In genomic region chr14:52352546-52352945, GRCh38 we compare ENCODE assay signal across 12 cellular contexts. TPM values are rescaled to one million over a fixed set of nuclear protein-coding genes. Genes with fewer than 3 reads are reported as not detected.
DNase-seq lines count a peak whose midpoint lies in the region; ATAC-seq and TF ChIP-seq lines count a peak whose summit lies in the region.
"Had no signal": no experiment of that assay in that cellular context is flagged by ENCODE, and none has a peak within 500 bp of the region (broad histone marks: within the 10 kb centered on the region; RNA-seq: fewer than 3 reads in every experiment).

No MANE protein-coding gene starts in this region.

- no peaks in the 10 kb centered on the region for H3K27me3 Mint-ChIP-seq in activated T-cell treated with anti-CD3 and anti-CD28 coated beads, Interleukin-2, amount 50 U/mL, for 24 hours
- H3K27me3 Mint-ChIP-seq in T-cell = no peaks in the 10 kb centered on the region
- H3K27me3 Mint-ChIP-seq: type B pancreatic cell had no signal

- H3K27ac ChIP-seq in gastroesophageal sphincter (peak overlapping the region in 3 of 4 donors; percentile 72 to 83 (median 81)), transverse colon (peak overlapping the region; percentile 61 to 83 (median 72))

- H3K9me3 Mint-ChIP-seq in activated T-cell treated with anti-CD3 and anti-CD28 coated beads, Interleukin-2, amount 50 U/mL, for 24 hours = no peaks in the 10 kb centered on the region
- H3K9me3 Mint-ChIP-seq in T-cell = peaks cover 0 to 3% (median 0%) of the 10 kb centered on the region in 3 donors
- H3K9me3 Mint-ChIP-seq: type B pancreatic cell had no signal

- CTCF ChIA-PET in T-cell (lab: Charles Lee) = interaction anchor here in 1 of 2 donors (0.6 kb wide), 1 partner anchor 790 kb away, joined by 3 read pairs; no protein-coding TSS in a partner anchor

- WGBS in gastroesophageal sphincter (ENCODE audit: low coverage in 1 of 2), 2 donors = 39 to 48% methylated on average over 4 of the region's 4 CpGs
- WGBS in transverse colon (ENCODE audit: low coverage in 1 of 2), 2 donors = 13 to 26% methylated on average over 4 of the region's 4 CpGs

- H3K4me3 Mint-ChIP-seq in activated T-cell treated with anti-CD3 and anti-CD28 coated beads, Interleukin-2, amount 50 U/mL, for 24 hours = peak overlapping the region; percentile 11
- peak overlapping the region; percentile 29 to 80 (median 61) for H3K4me3 Mint-ChIP-seq in T-cell
- H3K4me3 Mint-ChIP-seq: type B pancreatic cell had no signal

- H3K9me3 ChIP-seq in gastroesophageal sphincter (no peaks in the 10 kb centered on the region), transverse colon (no peaks in the 10 kb centered on the region)
- H3K9me3 ChIP-seq: sigmoid colon had no signal

- POLR2A ChIA-PET in T-cell (lab: Charles Lee) = no interaction called here

- intact Hi-C loops in transverse colon (cut with DNase I; ENCODE audit: low total_unique reads) = no loop called here

- peaks cover 72% of the 10 kb centered on the region for H3K4me1 Mint-ChIP-seq in activated T-cell treated with anti-CD3 and anti-CD28 coated beads, Interleukin-2, amount 50 U/mL, for 24 hours (ENCODE audit: low read depth)
- H3K4me1 Mint-ChIP-seq in T-cell = peaks cover 68 to 77% (median 73%) of the 10 kb centered on the region in 3 donors

- H3K4me3 ChIP-seq in gastroesophageal sphincter (no peak overlapping the region), transverse colon (no peak overlapping the region)
- H3K4me3 ChIP-seq: sigmoid colon had no signal

- no peak for DNase-seq in activated T-cell treated with anti-CD3 and anti-CD28 coated beads, Interleukin-2, amount 50 U/mL, for 24 hours
- DNase-seq in activated T-cell treated with anti-CD3 and anti-CD28 coated beads for 4 hours = no peak
- no peak for DNase-seq in T-cell
- no peak for DNase-seq in transverse colon
- no peak for DNase-seq in GF-D8 (lab: John Stamatoyannopoulos, UW)
- DNase-seq: NCI-H1048, SHP77 treated with DMSO at 0.1 percent for 48 hours, sigmoid colon had no signal

- ATAC-seq in T-cell (replicated peaks in 1 of 4) = peak; percentile 42 to 64 (median 61)
- ATAC-seq in gastroesophageal sphincter = no peak
- ATAC-seq in GM18520 (IDR thresholded peaks at IDR 0.05; ENCODE audit: unreplicated experiment) = no peak
- ATAC-seq in GM18858 (IDR thresholded peaks at IDR 0.05; ENCODE audit: unreplicated experiment) = no peak

- H3K4me1 ChIP-seq in gastroesophageal sphincter = peaks cover 3 to 49% (median 5%) of the 10 kb centered on the region in 3 donors
- peaks cover 25 to 67% (median 43%) of the 10 kb centered on the region in 4 donors for H3K4me1 ChIP-seq in transverse colon

- no peak for TF ChIP-seq CTCF in gastroesophageal sphincter (IDR thresholded peaks at IDR 0.05)
- TF ChIP-seq CTCF in transverse colon (IDR thresholded peaks at IDR 0.05) = no peak

- no peak for TF ChIP-seq EP300 in gastroesophageal sphincter (IDR thresholded peaks at IDR 0.05)
- no peak for TF ChIP-seq EP300 in transverse colon (IDR thresholded peaks at IDR 0.05; ENCODE audit: low read depth)

- H3K27me3 ChIP-seq in gastroesophageal sphincter = no peaks in the 10 kb centered on the region
- no peaks in the 10 kb centered on the region for H3K27me3 ChIP-seq in transverse colon

- peak overlapping the region; percentile 85 for H3K27ac Mint-ChIP-seq in activated T-cell treated with anti-CD3 and anti-CD28 coated beads, Interleukin-2, amount 50 U/mL, for 24 hours
- peak overlapping the region; percentile 98 for H3K27ac Mint-ChIP-seq in T-cell

- in situ Hi-C loops in transverse colon (cut with MboI; ENCODE audit: low pct_ligation_motif_present in 1 of 4, low pct_unique_long_range_greater_than_20kb in 1 of 4, low sequenced_read_pairs in 3 of 4) = no loop called here

- TF ChIP-seq POLR2A in gastroesophageal sphincter (IDR thresholded peaks at IDR 0.05) = no peak
- no peak for TF ChIP-seq POLR2A in transverse colon (IDR thresholded peaks at IDR 0.05)

- H3K36me3 ChIP-seq in gastroesophageal sphincter = no peaks in the 10 kb centered on the region
- H3K36me3 ChIP-seq in transverse colon = no peaks in the 10 kb centered on the region
- H3K36me3 ChIP-seq: sigmoid colon had no signal

- H3K36me3 Mint-ChIP-seq in activated T-cell treated with anti-CD3 and anti-CD28 coated beads, Interleukin-2, amount 50 U/mL, for 24 hours (ENCODE audit: low read depth) = no peaks in the 10 kb centered on the region
- H3K36me3 Mint-ChIP-seq in T-cell = no peaks in the 10 kb centered on the region
- H3K36me3 Mint-ChIP-seq: type B pancreatic cell had no signal

RNA-seq across cellular contexts. Expression of gene PTGER2, which starts 38.4 kb away (rescaled TPM):
- 10 to 100 TPM; 38.8 to 68.0 (median 54.7) TPM for total RNA-seq in T-cell
- 10 to 100 TPM in 2 of 4 donors, 1 to 10 TPM in 2; 4.8 to 24.2 (median 9.0) TPM for total RNA-seq in gastroesophageal sphincter
- 1 to 10 TPM; 1.1 to 9.4 (median 4.9) TPM for total RNA-seq in transverse colon

Comparison
In these comparisons a context has a peak if more than half of its experiments do, and no peak if none do; other contexts are left out.
1. ATAC-seq: peak in T-cell (4 of 4); none in gastroesophageal sphincter (single experiment), GM18520 (single experiment) and GM18858 (single experiment).